23 cellular contexts compared by ENCODE assay signal in genomic region chr11:116173506-116173905, GRCh38.
DNase-seq lines count a peak whose midpoint lies in the region; ATAC-seq, FAIRE-seq and TF ChIP-seq lines count a peak whose summit lies in the region.
"Had no signal": no experiment of that assay in that cellular context is flagged by ENCODE, and none has a peak within 500 bp of the region (broad histone marks: within the 10 kb centered on the region; RNA-seq: fewer than 3 reads in every experiment).

No MANE protein-coding gene starts in this region.

- no peak overlapping the region for H2AFZ ChIP-seq in neural progenitor cell (replicated peaks)

- H3K4me1 Mint-ChIP-seq in neural progenitor cell: peaks cover 76% of the 10 kb centered on the region

- peaks cover 8% of the 10 kb centered on the region for H3F3A ChIP-seq in neural progenitor cell (ENCODE audit: low read depth)

- no peaks in the 10 kb centered on the region for H3K79me2 ChIP-seq in neural progenitor cell (ENCODE audit: low read depth)

- H4K20me1 ChIP-seq in neural progenitor cell (ENCODE audit: low read depth): no peaks in the 10 kb centered on the region
- H4K20me1 ChIP-seq: BLaER1 treated with 17β-estradiol and CSF1 and Interleukin-3, amounts not matched to agents 10 nM and 100 nM had no signal

- no peaks in the 10 kb centered on the region for H3K36me3 Mint-ChIP-seq in neural progenitor cell

- TF ChIP-seq CTCF in D721Med (IDR thresholded peaks at IDR 0.05; ENCODE audit: insufficient read depth, missing control alignments) (no peak), WERI-Rb-1 (IDR thresholded peaks at IDR 0.05; ENCODE audit: low read depth, low read length) (no peak), esophagus muscularis mucosa (IDR thresholded peaks at IDR 0.05) (no peak), neural progenitor cell (IDR thresholded peaks at IDR 0.05) (no peak)

- no peak overlapping the region for H3K9ac ChIP-seq in neural progenitor cell
- H3K9ac ChIP-seq: BLaER1 treated with 17β-estradiol and CSF1 and Interleukin-3, amounts not matched to agents 10 nM and 100 nM had no signal

- ATAC-seq in GM21447 (IDR thresholded peaks at IDR 0.05; ENCODE audit: unreplicated experiment): no peak
- ATAC-seq: A549, Right ventricle myocardium inferior, SK-N-SH treated with all-trans-retinoic acid at 6 μM for 48 hours had no signal

- H3K9me3 ChIP-seq in WERI-Rb-1 (ENCODE audit: severe bottlenecking): no peaks in the 10 kb centered on the region
- no peaks in the 10 kb centered on the region for H3K9me3 ChIP-seq in esophagus muscularis mucosa
- H3K9me3 ChIP-seq in neural progenitor cell (ENCODE audit: low read depth): no peaks in the 10 kb centered on the region
- H3K9me3 ChIP-seq: A549; BLaER1 treated with 17β-estradiol and CSF1 and Interleukin-3, amounts not matched to agents 10 nM and 100 nM; MG63; SJCRH30 had no signal

- no peak for TF ChIP-seq EP300 in esophagus muscularis mucosa (IDR thresholded peaks at IDR 0.05)

- peak overlapping the region; percentile 65 for H3K27ac Mint-ChIP-seq in neural progenitor cell
- H3K27ac Mint-ChIP-seq: CD4-positive, alpha-beta T cell had no signal

- WGBS in esophagus muscularis mucosa: 94% methylated on average over 4 of the region's 4 CpGs

- H3K36me3 ChIP-seq in WERI-Rb-1 (no peaks in the 10 kb centered on the region), esophagus muscularis mucosa (no peaks in the 10 kb centered on the region), neural progenitor cell (no peaks in the 10 kb centered on the region)
- H3K36me3 ChIP-seq: BLaER1 treated with 17β-estradiol and CSF1 and Interleukin-3, amounts not matched to agents 10 nM and 100 nM; MG63; SJCRH30 had no signal

- H3K4me3 ChIP-seq in WERI-Rb-1 (ENCODE audit: low read depth, low read length) (peak overlapping the region; percentile 1; the same call in 1 of the 2 replicates), esophagus muscularis mucosa (no peak overlapping the region), neural progenitor cell (no peak overlapping the region)
- H3K4me3 ChIP-seq: A549; BLaER1 treated with 17β-estradiol and CSF1 and Interleukin-3, amounts not matched to agents 10 nM and 100 nM; MG63; SJCRH30 had no signal

- H3K27ac ChIP-seq in WERI-Rb-1 (peak overlapping the region; percentile 93), esophagus muscularis mucosa (replicated peaks in 1 of 4) (no peak overlapping the region), neural progenitor cell (no peak overlapping the region)
- H3K27ac ChIP-seq: A549; BLaER1 treated with 17β-estradiol and CSF1 and Interleukin-3, amounts not matched to agents 10 nM and 100 nM; SJCRH30 had no signal

- H3K9me3 Mint-ChIP-seq in neural progenitor cell: no peaks in the 10 kb centered on the region
- H3K9me3 Mint-ChIP-seq: CD4-positive, alpha-beta T cell had no signal

- no peak for DNase-seq in D721Med (ENCODE audit: insufficient read length, low spot score)
- DNase-seq in WERI-Rb-1: no peak
- DNase-seq in esophagus muscularis mucosa (ENCODE audit: extremely low spot score): peak; percentile 68
- DNase-seq in neural progenitor cell (ENCODE audit: low spot score): no peak
- DNase-seq in activated effector memory CD4-positive, alpha-beta T cell treated with Interleukin-2 at 50 U/mL for 16 hours: no peak
- DNase-seq in SW480 (ENCODE audit: low spot score): no peak
- DNase-seq: AML-193; CD4-positive, alpha-beta T cell; DMS79 treated with DMSO at 0.1 percent for 48 hours; GF-D8; IMR-90; KG1; MG63; NCI-H1105 treated with DMSO at 0.1 percent for 48 hours; NCI-H2029; NCI-H510A treated with DMSO at 0.1 percent for 48 hours had no signal

- peak overlapping the region; percentile 63 for H3K4me3 Mint-ChIP-seq in neural progenitor cell
- H3K4me3 Mint-ChIP-seq: CD4-positive, alpha-beta T cell had no signal

- FAIRE-seq in D721Med (lab: Jason Lieb, UNC): peak; percentile 29
- FAIRE-seq: A549, GM12891 had no signal

- H3K4me1 ChIP-seq in esophagus muscularis mucosa: peaks cover 0 to 4% (median 0%) of the 10 kb centered on the region in 4 donors
- H3K4me1 ChIP-seq in neural progenitor cell: peaks cover 36% of the 10 kb centered on the region
- H3K4me1 ChIP-seq: A549, SJCRH30 had no signal

- intact Hi-C loops in esophagus muscularis mucosa (cut with DNase I): no loop called here

- H3K27me3 ChIP-seq in WERI-Rb-1 (ENCODE audit: insufficient read depth, low read depth, severe bottlenecking) (no peaks in the 10 kb centered on the region), esophagus muscularis mucosa (peaks cover 0 to 6% (median 0%) of the 10 kb centered on the region in 4 donors), neural progenitor cell (no peaks in the 10 kb centered on the region)
- H3K27me3 ChIP-seq: BLaER1 treated with 17β-estradiol and CSF1 and Interleukin-3, amounts not matched to agents 10 nM and 100 nM; MG63; SJCRH30 had no signal

- TF ChIP-seq POLR2A in esophagus muscularis mucosa (IDR thresholded peaks at IDR 0.05; ENCODE audit: low read depth): no peak

- H3K4me2 ChIP-seq in neural progenitor cell: no peak overlapping the region
- H3K4me2 ChIP-seq: A549 had no signal

- H3K27me3 Mint-ChIP-seq in neural progenitor cell (ENCODE audit: insufficient read depth, low read depth): peaks cover 28% of the 10 kb centered on the region
